ENCODE assay signal across 8 cellular contexts in the genomic region with DNA sequence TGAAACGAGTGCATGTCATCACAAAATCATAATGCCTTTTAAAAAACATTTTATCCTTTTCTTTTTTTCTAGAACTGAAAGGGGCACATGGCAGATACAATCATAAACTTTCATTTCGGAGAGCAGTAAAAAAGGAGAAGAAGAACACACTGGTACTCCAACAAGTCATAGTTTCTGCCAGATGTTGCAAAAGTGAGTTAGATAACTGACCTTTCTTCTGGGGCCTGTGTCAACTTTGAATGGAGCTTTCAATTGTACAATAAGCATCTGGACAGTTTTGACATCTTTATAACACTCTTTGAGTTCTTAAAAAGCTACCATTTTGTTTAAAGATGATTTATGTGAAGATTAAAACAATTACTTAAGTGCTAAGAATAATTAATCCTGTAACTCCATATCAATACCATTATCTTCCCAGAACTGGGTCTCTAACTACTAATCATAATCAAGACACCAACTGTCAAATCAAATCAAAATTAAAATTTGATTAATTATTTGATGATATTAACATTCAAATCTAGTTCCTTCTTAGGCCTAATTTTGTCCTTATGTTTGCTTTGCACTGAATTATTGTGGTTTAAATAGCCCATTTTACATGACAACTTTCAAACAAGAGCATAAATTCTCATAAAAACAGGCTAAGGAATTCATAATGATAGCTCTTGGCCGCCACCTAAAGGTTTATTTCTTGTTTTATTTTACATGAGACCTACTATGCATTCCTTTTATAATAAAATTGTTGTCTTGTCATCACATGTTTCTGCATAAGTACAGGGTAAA. TPM values are rescaled to one million over a fixed set of nuclear protein-coding genes. Genes with fewer than 3 reads are reported as not detected.
DNase-seq lines count a peak whose midpoint lies in the region; ATAC-seq, FAIRE-seq and TF ChIP-seq lines count a peak whose summit lies in the region.

No MANE protein-coding gene starts in this region.

- TF ChIP-seq EP300 in suprapubic skin (IDR thresholded peaks at IDR 0.05): no peak

- H3K36me3 ChIP-seq in bronchial epithelial cell (ENCODE audit: control insufficient read depth, insufficient read depth, low read length) (no peaks in the 10 kb centered on the region), neural progenitor cell (no peaks in the 10 kb centered on the region), suprapubic skin (no peaks in the 10 kb centered on the region)

- no peak overlapping the region for H3K4me3 Mint-ChIP-seq in neural progenitor cell

- H3K4me1 ChIP-seq in neural progenitor cell (peaks cover 15% of the 10 kb centered on the region), suprapubic skin (no peaks in the 10 kb centered on the region)

- H3K36me3 Mint-ChIP-seq in neural progenitor cell: no peaks in the 10 kb centered on the region

- H3K4me2 ChIP-seq in neural progenitor cell: no peak overlapping the region

- DNase-seq in AG09319 (ENCODE audit: extremely low read depth, low read depth) (no peak), NCI-H345 (lab: John Stamatoyannopoulos, UW) (peak; percentile 50), bronchial epithelial cell (ENCODE audit: low read depth) (peak; percentile 59), neural progenitor cell (ENCODE audit: low spot score) (peak; percentile 21), amygdala (lab: John Stamatoyannopoulos, UW) (no peak), suprapubic skin (ENCODE audit: low spot score in 2 of 2) (no peak)
- no peak for DNase-seq in activated CD8-positive, alpha-beta memory T cell treated with anti-CD3 and anti-CD28 coated beads, Interleukin-2, amount 50 U/mL, for 4 hours

- H3K4me3 ChIP-seq in bronchial epithelial cell (ENCODE audit: low read depth, low read length) (no peak overlapping the region), neural progenitor cell (no peak overlapping the region), suprapubic skin (no peak overlapping the region)

- H3F3A ChIP-seq in neural progenitor cell (ENCODE audit: low read depth): no peaks in the 10 kb centered on the region

- H3K4me1 Mint-ChIP-seq in neural progenitor cell: peaks cover 18% of the 10 kb centered on the region

- H4K20me1 ChIP-seq in neural progenitor cell (ENCODE audit: low read depth): no peaks in the 10 kb centered on the region

- no peak overlapping the region for H3K9ac ChIP-seq in neural progenitor cell

- no peak overlapping the region for H3K27ac ChIP-seq in neural progenitor cell
- H3K27ac ChIP-seq in suprapubic skin: no peak overlapping the region

- TF ChIP-seq CTCF in AG09319 (IDR thresholded peaks at IDR 0.05; ENCODE audit: low read depth, low read length) (peak; percentile 22), bronchial epithelial cell (IDR thresholded peaks at IDR 0.05; ENCODE audit: insufficient read depth, low read length, severe bottlenecking) (peak; percentile 32), neural progenitor cell (IDR thresholded peaks at IDR 0.05) (peak; percentile 54), suprapubic skin (IDR thresholded peaks at IDR 0.05) (no peak)

- no peak overlapping the region for H3K27ac Mint-ChIP-seq in neural progenitor cell

- WGBS in suprapubic skin: 64% methylated on average over 3 of the region's 3 CpGs

- no peak for FAIRE-seq in bronchial epithelial cell (lab: Jason Lieb, UNC)

- H3K27me3 Mint-ChIP-seq in neural progenitor cell (ENCODE audit: insufficient read depth, low read depth): no peaks in the 10 kb centered on the region

- no peak overlapping the region for H2AFZ ChIP-seq in neural progenitor cell (replicated peaks)

- TF ChIP-seq POLR2A in suprapubic skin (IDR thresholded peaks at IDR 0.05): no peak

- H3K79me2 ChIP-seq in neural progenitor cell (ENCODE audit: low read depth): no peaks in the 10 kb centered on the region

- H3K9me3 ChIP-seq in neural progenitor cell (ENCODE audit: low read depth) (no peaks in the 10 kb centered on the region), suprapubic skin (no peaks in the 10 kb centered on the region)

- H3K9me3 Mint-ChIP-seq in neural progenitor cell: no peaks in the 10 kb centered on the region

- ATAC-seq in GM19467 (IDR thresholded peaks at IDR 0.05; ENCODE audit: unreplicated experiment): peak; percentile 48

- no peaks in the 10 kb centered on the region for H3K27me3 ChIP-seq in bronchial epithelial cell (ENCODE audit: control insufficient read depth, insufficient read depth, low read length)
- H3K27me3 ChIP-seq in neural progenitor cell: no peaks in the 10 kb centered on the region
- no peaks in the 10 kb centered on the region for H3K27me3 ChIP-seq in suprapubic skin

RNA-seq across cellular contexts. Expression of gene ITGB8, which starts 19.5 kb away (rescaled TPM):
- total RNA-seq in bronchial epithelial cell (10.5 and 13.8 TPM in 2 replicates), neural progenitor cell (ENCODE audit: low replicate concordance) (3.0 and 5.3 TPM in 2 replicates), suprapubic skin (10 to 100 TPM; 30.7 to 65.5 (median 57.5) TPM)

Comparison
In these comparisons a context has a peak if more than half of its experiments do, and no peak if none do; other contexts are left out.
1. DNase-seq: peak in NCI-H345 (single experiment), bronchial epithelial cell (single experiment) and neural progenitor cell (single experiment); none in AG09319 (single experiment), activated CD8-positive, alpha-beta memory T cell treated with anti-CD3 and anti-CD28 coated beads, Interleukin-2, amount 50 U/mL, for 4 hours (single experiment), amygdala (0 of 56) and suprapubic skin (0 of 2).
2. CTCF ChIP-seq: peak in AG09319 (single experiment), bronchial epithelial cell (single experiment) and neural progenitor cell (single experiment); none in suprapubic skin (0 of 2).